Comparison of ENCODE assay signal across 2 cellular contexts in genomic region chr22:41561788-41562187, GRCh38.
TF ChIP-seq lines count a peak whose summit lies in the region.

No MANE protein-coding gene starts in this region.

TF ChIP-seq in SK-N-SH, 30 proteins besides CTCF, POLR2A, EP300 and RAD21 (continued from another document):
- TF ChIP-seq TAF1 (IDR thresholded peaks at IDR 0.05; ENCODE audit: borderline replicate concordance, low read depth, low read length): no peak
- TF ChIP-seq RCOR1 (IDR thresholded peaks at IDR 0.05; ENCODE audit: low read length): no peak
- TF ChIP-seq MAX (IDR thresholded peaks at IDR 0.05; ENCODE audit: low read depth): no peak
- no peak for TF ChIP-seq MXI1 (IDR thresholded peaks at IDR 0.05; ENCODE audit: low read depth, low read length)
- TF ChIP-seq NRF1 (IDR thresholded peaks at IDR 0.05; ENCODE audit: low read depth, low read length): no peak
- TF ChIP-seq EZH2phosphoT487 (IDR thresholded peaks at IDR 0.05; ENCODE audit: borderline replicate concordance, low read depth): no peak
- TF ChIP-seq MEF2A (IDR thresholded peaks at IDR 0.05; ENCODE audit: borderline replicate concordance, low read depth): no peak
- TF ChIP-seq FOXJ3 (CRISPR knock-in tag; IDR thresholded peaks at IDR 0.05): no peak
- TF ChIP-seq YY1 (IDR thresholded peaks at IDR 0.05; ENCODE audit: low read depth): no peak
- TF ChIP-seq REST (IDR thresholded peaks at IDR 0.05; ENCODE audit: low read depth, low read length): no peak
- no peak for TF ChIP-seq GATA2 (CRISPR knock-in tag; IDR thresholded peaks at IDR 0.05)
- no peak for TF ChIP-seq GABPA (IDR thresholded peaks at IDR 0.05; ENCODE audit: low read depth)
- TF ChIP-seq SMC3 (IDR thresholded peaks at IDR 0.05; ENCODE audit: low read depth, low read length): no peak
- no peak for TF ChIP-seq TCF12 (IDR thresholded peaks at IDR 0.05)
- no peak for TF ChIP-seq SIN3A (IDR thresholded peaks at IDR 0.05; ENCODE audit: borderline replicate concordance, low read depth, low read length)
- TF ChIP-seq RFX5 (IDR thresholded peaks at IDR 0.05; ENCODE audit: low read length): no peak
TF ChIP-seq in SK-N-SH: peak in this region for 0.

TF ChIP-seq in SK-N-SH treated with all-trans-retinoic acid at 6 μM for 48 hours, 23 proteins besides CTCF, POLR2A, EP300 and RAD21:
- TF ChIP-seq TSHZ2 (CRISPR knock-in tag; IDR thresholded peaks at IDR 0.05) (no peak), POU6F1 (CRISPR knock-in tag; IDR thresholded peaks at IDR 0.05; ENCODE audit: borderline replicate concordance, low read depth) (no peak), CSDC2 (CRISPR knock-in tag; IDR thresholded peaks at IDR 0.05) (no peak), ZFP3 (CRISPR knock-in tag; IDR thresholded peaks at IDR 0.05) (no peak), PPARA (CRISPR knock-in tag; IDR thresholded peaks at IDR 0.05; ENCODE audit: borderline replicate concordance) (no peak), GLIS3 (CRISPR knock-in tag; IDR thresholded peaks at IDR 0.05) (no peak), BACH2 (CRISPR knock-in tag; IDR thresholded peaks at IDR 0.05; ENCODE audit: borderline replicate concordance) (no peak), TCF4 (CRISPR knock-in tag; IDR thresholded peaks at IDR 0.05; ENCODE audit: borderline replicate concordance) (no peak), CREB5 (CRISPR knock-in tag; IDR thresholded peaks at IDR 0.05; ENCODE audit: low read depth) (no peak), ZFP30 (CRISPR knock-in tag; IDR thresholded peaks at IDR 0.05) (no peak), PATZ1 (CRISPR knock-in tag; IDR thresholded peaks at IDR 0.05; ENCODE audit: borderline replicate concordance) (no peak)
